6 cellular contexts compared by ENCODE assay signal in the genomic region with DNA sequence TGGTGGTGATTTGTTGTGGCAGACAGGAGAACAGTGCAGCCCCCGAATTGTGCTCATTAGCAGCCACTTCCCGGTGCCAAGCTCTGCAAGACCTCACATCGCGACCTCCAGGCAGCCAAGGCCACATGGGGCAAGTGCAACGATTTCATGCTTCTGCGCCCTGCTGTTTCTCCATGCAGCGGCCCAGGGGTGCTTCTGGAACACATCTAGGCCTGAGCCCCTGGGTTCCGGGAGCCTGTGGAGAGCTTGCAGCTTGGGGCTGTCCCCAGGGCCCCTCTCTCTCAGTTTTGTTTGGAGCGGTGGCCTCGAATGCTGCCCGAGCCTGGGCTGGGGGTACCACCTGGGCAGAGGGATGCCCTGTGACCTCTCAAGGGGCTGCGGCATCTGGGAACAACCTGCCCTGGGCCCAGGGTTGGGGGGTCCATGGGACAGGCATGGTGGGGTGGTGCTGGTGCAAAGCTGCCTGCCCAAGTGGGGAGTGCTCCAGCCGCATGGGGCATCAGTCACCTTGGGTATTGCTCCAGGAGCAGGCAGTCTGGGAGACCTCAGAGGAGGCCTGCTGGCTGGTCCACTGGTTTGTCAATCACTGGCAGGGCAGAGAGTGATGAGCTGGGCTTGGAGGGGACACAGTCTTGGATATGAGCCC.
"Had no signal": no experiment of that assay in that cellular context is flagged by ENCODE, and none has a peak within 500 bp of the region (broad histone marks: within the 10 kb centered on the region; RNA-seq: fewer than 3 reads in every experiment).

No MANE protein-coding gene starts in this region.

- DNase-seq: NCI-H1048, NCI-H524 treated with DMSO at 0.1 percent for 48 hours, SHP77 treated with DMSO at 0.1 percent for 48 hours had no signal

- H3K36me3 ChIP-seq: MG63, Peyer's patch, SJSA1 had no signal

- H3K4me3 ChIP-seq: MG63, Peyer's patch, SJSA1 had no signal

- H3K9me3 ChIP-seq: MG63, Peyer's patch, SJSA1 had no signal

- H3K27ac ChIP-seq: Peyer's patch, SJSA1 had no signal

- H3K27me3 ChIP-seq: MG63, Peyer's patch, SJSA1 had no signal

- H3K4me1 ChIP-seq: Peyer's patch had no signal
